ENCODE assay signal across 23 cellular contexts in the genomic region with DNA sequence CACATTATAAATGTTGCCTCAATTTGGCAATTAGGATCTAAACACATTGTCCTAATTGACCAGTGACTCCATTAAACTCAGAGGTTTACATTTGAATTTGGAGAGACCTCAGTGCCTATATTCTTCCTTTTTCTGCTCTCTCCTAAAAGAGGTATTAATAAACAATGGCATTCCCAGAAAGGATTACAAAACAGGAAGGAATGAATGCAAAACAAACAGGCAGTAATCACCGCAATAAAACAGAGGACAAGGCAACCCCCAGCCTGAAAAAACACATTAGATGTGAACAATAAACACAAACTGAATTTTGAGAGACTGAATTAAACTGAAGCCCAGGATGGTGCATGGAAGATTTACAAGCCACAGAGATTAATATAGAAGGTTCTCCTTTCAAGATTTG.
"Had no signal": no experiment of that assay in that cellular context is flagged by ENCODE, and none has a peak within 500 bp of the region (broad histone marks: within the 10 kb centered on the region; RNA-seq: fewer than 3 reads in every experiment).

No MANE protein-coding gene starts in this region.

- H3K27ac ChIP-seq: adrenal gland, cardiac muscle cell, dorsolateral prefrontal cortex, foreskin keratinocyte, left lung, ovary, sigmoid colon, spleen, testis, upper lobe of left lung had no signal

- DNase-seq: activated CD4-positive, alpha-beta T cell treated with anti-CD3 and anti-CD28 coated beads for 4 hours; activated CD8-positive, alpha-beta memory T cell treated with anti-CD3 and anti-CD28 coated beads, Interleukin-2, amount 50 U/mL, for 4 hours; activated CD8-positive, alpha-beta T cell treated with anti-CD3 and anti-CD28 coated beads, Interleukin-2, amount 10 ng/mL, durations not matched to agents 7 days and 5 days; activated effector memory CD4-positive, alpha-beta T cell treated with anti-CD3 and anti-CD28 coated beads, Interleukin-2, amount 50 U/mL, for 16 hours; activated T-cell treated with anti-CD3 and anti-CD28 coated beads, Interleukin-2, amount 50 U/mL, for 48 hours; adrenal gland; dorsolateral prefrontal cortex; foreskin keratinocyte; glutamatergic neuron; hypothalamus; kidney; left lung; mammary epithelial cell; naive B cell; ovary; sigmoid colon; spleen; testis; upper lobe of left lung had no signal

- H3K36me3 ChIP-seq: adrenal gland, cardiac muscle cell, left lung, ovary, sigmoid colon, spleen, upper lobe of left lung had no signal

- H3K27me3 ChIP-seq: adrenal gland, cardiac muscle cell, dorsolateral prefrontal cortex, foreskin keratinocyte, left lung, ovary, sigmoid colon, spleen, testis, upper lobe of left lung had no signal

- H3K36me3 Mint-ChIP-seq: activated naive CD4-positive, alpha-beta T cell treated with anti-CD3 and anti-CD28 coated beads, Interleukin-2, amount 50 U/mL, for 24 hours; naive B cell; WTC11 had no signal

- H3K27ac Mint-ChIP-seq: activated CD8-positive, alpha-beta T cell treated with anti-CD3 and anti-CD28 coated beads, Interleukin-2, amount 10 ng/mL, durations not matched to agents 7 days and 5 days; activated naive CD4-positive, alpha-beta T cell treated with anti-CD3 and anti-CD28 coated beads, Interleukin-2, amount 50 U/mL, for 24 hours; naive B cell; stimulated activated naive CD8-positive, alpha-beta T cell treated with anti-CD3 and anti-CD28 coated beads, Interleukin-15, Interleukin-2, amounts not matched to agents 100 ng/mL and 50 ng/mL, for 24 hours; WTC11 had no signal

- H3K9me3 ChIP-seq: adrenal gland, ovary, testis, upper lobe of left lung had no signal

- H3K9me3 Mint-ChIP-seq: activated naive CD4-positive, alpha-beta T cell treated with anti-CD3 and anti-CD28 coated beads, Interleukin-2, amount 50 U/mL, for 24 hours; WTC11 had no signal

- ATAC-seq: activated CD8-positive, alpha-beta T cell treated with anti-CD3 and anti-CD28 coated beads, Interleukin-2, amount 10 ng/mL, durations not matched to agents 7 days and 5 days; foreskin keratinocyte; left lung; WTC11 had no signal

- H3K4me3 Mint-ChIP-seq: activated CD8-positive, alpha-beta T cell treated with anti-CD3 and anti-CD28 coated beads, Interleukin-2, amount 10 ng/mL, durations not matched to agents 7 days and 5 days; activated naive CD4-positive, alpha-beta T cell treated with anti-CD3 and anti-CD28 coated beads, Interleukin-2, amount 50 U/mL, for 24 hours; naive B cell; stimulated activated naive CD8-positive, alpha-beta T cell treated with anti-CD3 and anti-CD28 coated beads, Interleukin-15, Interleukin-2, amounts not matched to agents 100 ng/mL and 50 ng/mL, for 24 hours; WTC11 had no signal

- H3K4me1 ChIP-seq: adrenal gland, foreskin keratinocyte, left lung, sigmoid colon, spleen, testis, upper lobe of left lung had no signal

- H3K4me3 ChIP-seq: adrenal gland, cardiac muscle cell, left lung, ovary, sigmoid colon, spleen, testis, upper lobe of left lung had no signal

- H3K27me3 Mint-ChIP-seq: activated naive CD4-positive, alpha-beta T cell treated with anti-CD3 and anti-CD28 coated beads, Interleukin-2, amount 50 U/mL, for 24 hours; naive B cell; stimulated activated naive CD8-positive, alpha-beta T cell treated with anti-CD3 and anti-CD28 coated beads, Interleukin-15, Interleukin-2, amounts not matched to agents 100 ng/mL and 50 ng/mL, for 24 hours had no signal

- H3K4me1 Mint-ChIP-seq: activated naive CD4-positive, alpha-beta T cell treated with anti-CD3 and anti-CD28 coated beads, Interleukin-2, amount 50 U/mL, for 24 hours; naive B cell had no signal
